In genomic region chr1:178867670-178868069, GRCh38 we compare ENCODE assay signal across 11 cellular contexts. TPM values are rescaled to one million over a fixed set of nuclear protein-coding genes. Genes with fewer than 3 reads are reported as not detected.
A peak's percentile ranks its signal among the peaks of the same experiment; 100 is the strongest.
DNase-seq lines count a peak whose midpoint lies in the region; ATAC-seq and TF ChIP-seq lines count a peak whose summit lies in the region.
"Had no signal": no experiment of that assay in that cellular context is flagged by ENCODE, and none has a peak within 500 bp of the region (broad histone marks: within the 10 kb centered on the region; RNA-seq: fewer than 3 reads in every experiment).

No MANE protein-coding gene starts in this region.

- ATAC-seq in lower lobe of right lung (no peak), GM21529 (IDR thresholded peaks at IDR 0.05; ENCODE audit: unreplicated experiment) (no peak), GM21423 (IDR thresholded peaks at IDR 0.05; ENCODE audit: unreplicated experiment) (no peak)
- ATAC-seq: activated CD8-positive, alpha-beta T cell treated with anti-CD3 and anti-CD28 coated beads, Interleukin-2, amount 10 ng/mL, durations not matched to agents 7 days and 5 days had no signal

- no peak overlapping the region for H3K27ac Mint-ChIP-seq in progenitor cell of endocrine pancreas
- H3K27ac Mint-ChIP-seq: activated CD8-positive, alpha-beta T cell treated with anti-CD3 and anti-CD28 coated beads, Interleukin-2, amount 10 ng/mL, durations not matched to agents 7 days and 5 days had no signal

- no peak for TF ChIP-seq CTCF in astrocyte of the spinal cord (IDR thresholded peaks at IDR 0.05; ENCODE audit: low read depth, low read length)
- TF ChIP-seq CTCF in lower lobe of right lung (IDR thresholded peaks at IDR 0.05), result no peak
- TF ChIP-seq CTCF in testis (IDR thresholded peaks at IDR 0.05), result no peak
- no peak for TF ChIP-seq CTCF in progenitor cell of endocrine pancreas (IDR thresholded peaks at IDR 0.05; ENCODE audit: unreplicated experiment)

- intact Hi-C loops in lower lobe of right lung (cut with DNase I), result no loop called here
- intact Hi-C loops in testis (cut with DNase I; ENCODE audit: low total_unique reads), result no loop called here

- H3K9me3 ChIP-seq in lower lobe of right lung (no peaks in the 10 kb centered on the region), testis (no peaks in the 10 kb centered on the region)

- in situ Hi-C loops in astrocyte of the spinal cord (cut with HindIII; ENCODE audit: low sequenced_read_pairs), result no loop called here

- 42 to 48% methylated on average over 5 of the region's 5 CpGs for WGBS in testis, 2 donors

- H3K27me3 Mint-ChIP-seq in progenitor cell of endocrine pancreas, result no peaks in the 10 kb centered on the region

- TF ChIP-seq POLR2A in testis (IDR thresholded peaks at IDR 0.05), result no peak

- H3K4me1 Mint-ChIP-seq in progenitor cell of endocrine pancreas (ENCODE audit: low read depth), result peaks cover 23% of the 10 kb centered on the region

- no peak overlapping the region for H3K4me3 Mint-ChIP-seq in progenitor cell of endocrine pancreas (ENCODE audit: low read depth)
- H3K4me3 Mint-ChIP-seq: activated CD8-positive, alpha-beta T cell treated with anti-CD3 and anti-CD28 coated beads, Interleukin-2, amount 10 ng/mL, durations not matched to agents 7 days and 5 days had no signal

- peak overlapping the region; percentile 42 for H3K27ac ChIP-seq in lower lobe of right lung
- H3K27ac ChIP-seq in testis, result peak overlapping the region in 1 of 2 donors; percentile 65

- H3K4me1 ChIP-seq in lower lobe of right lung, result peaks cover 11% of the 10 kb centered on the region
- peaks cover 4% of the 10 kb centered on the region for H3K4me1 ChIP-seq in testis

- H3K36me3 ChIP-seq in lower lobe of right lung, result no peaks in the 10 kb centered on the region
- no peaks in the 10 kb centered on the region for H3K36me3 ChIP-seq in testis (ENCODE audit: low read depth, missing control alignments)

- no peaks in the 10 kb centered on the region for H3K27me3 ChIP-seq in lower lobe of right lung (ENCODE audit: low read depth)
- no peaks in the 10 kb centered on the region for H3K27me3 ChIP-seq in testis

- DNase-seq in LoVo (ENCODE audit: low spot score), result peak; percentile 35
- peak; percentile 43 for DNase-seq in astrocyte of the spinal cord (ENCODE audit: low read depth, low spot score)
- DNase-seq in lower lobe of right lung, result no peak
- no peak for DNase-seq in testis
- no peak for DNase-seq in activated gamma-delta T cell treated with Interleukin-2 at 50 U/mL for 16 hours
- DNase-seq in progenitor cell of endocrine pancreas (ENCODE audit: low spot score, unreplicated experiment), result no peak
- DNase-seq: activated CD8-positive, alpha-beta T cell treated with anti-CD3 and anti-CD28 coated beads, Interleukin-2, amount 10 ng/mL, durations not matched to agents 7 days and 5 days; EL had no signal

- H3K9me3 Mint-ChIP-seq in progenitor cell of endocrine pancreas (ENCODE audit: low read depth), result no peaks in the 10 kb centered on the region

- peaks cover 4% of the 10 kb centered on the region for H3K36me3 Mint-ChIP-seq in progenitor cell of endocrine pancreas (ENCODE audit: insufficient read depth)

- H3K4me3 ChIP-seq in astrocyte of the spinal cord (ENCODE audit: low read depth, low read length), result peak overlapping the region; percentile 8
- peak overlapping the region; percentile 35 for H3K4me3 ChIP-seq in lower lobe of right lung
- H3K4me3 ChIP-seq in testis, result peak overlapping the region; percentile 34 to 41

RNA-seq across cellular contexts. Expression of gene ANGPTL1, which starts 3.2 kb away (rescaled TPM):
- total RNA-seq in lower lobe of right lung (12.3 TPM), testis (10 to 100 TPM in 1 of 2 donors, 1 to 10 TPM in 1; 5.0 to 14.7 TPM), progenitor cell of endocrine pancreas (0.22 TPM in 1 of 2 replicates, not detected in the other)
- polyA plus RNA-seq in testis (ENCODE audit: insufficient read depth, low read depth, low replicate concordance), result 18.4 TPM
- total RNA-seq: activated CD8-positive, alpha-beta T cell treated with anti-CD3 and anti-CD28 coated beads, Interleukin-2, amount 10 ng/mL, durations not matched to agents 7 days and 5 days; kidney epithelial cell had no signal

Comparison
In these comparisons a context has a peak if more than half of its experiments do, and no peak if none do; other contexts are left out.
1. DNase-seq: peak in LoVo (single experiment) and astrocyte of the spinal cord (single experiment); none in lower lobe of right lung (single experiment), testis (single experiment), activated gamma-delta T cell treated with Interleukin-2 at 50 U/mL for 16 hours (single experiment) and progenitor cell of endocrine pancreas (single experiment).
2. Peak in every context shown above with its lines, with median percentiles within 50 percentile points of each other: H3K4me3 ChIP-seq.